In genomic region chr7:1372063-1372462, GRCh38 we compare ENCODE assay signal across 7 cellular contexts.
"Had no signal": no experiment of that assay in that cellular context is flagged by ENCODE, and none has a peak within 500 bp of the region (broad histone marks: within the 10 kb centered on the region; RNA-seq: fewer than 3 reads in every experiment).

No MANE protein-coding gene starts in this region.

- H3K4me2 ChIP-seq: GM23338 had no signal

- H2AFZ ChIP-seq: GM23338 had no signal

- H3K27ac ChIP-seq: HL-60 had no signal

- FAIRE-seq: H1, H54, HepG2 had no signal

- ATAC-seq: GM23338, HCT116, HepG2 had no signal

- H3K36me3 ChIP-seq: HAP-1 had no signal

- H3K9me3 ChIP-seq: HAP-1 had no signal

- H3K4me3 ChIP-seq: GM23338, HAP-1 had no signal
